Comparison of ENCODE assay signal across 15 cellular contexts in the genomic region with DNA sequence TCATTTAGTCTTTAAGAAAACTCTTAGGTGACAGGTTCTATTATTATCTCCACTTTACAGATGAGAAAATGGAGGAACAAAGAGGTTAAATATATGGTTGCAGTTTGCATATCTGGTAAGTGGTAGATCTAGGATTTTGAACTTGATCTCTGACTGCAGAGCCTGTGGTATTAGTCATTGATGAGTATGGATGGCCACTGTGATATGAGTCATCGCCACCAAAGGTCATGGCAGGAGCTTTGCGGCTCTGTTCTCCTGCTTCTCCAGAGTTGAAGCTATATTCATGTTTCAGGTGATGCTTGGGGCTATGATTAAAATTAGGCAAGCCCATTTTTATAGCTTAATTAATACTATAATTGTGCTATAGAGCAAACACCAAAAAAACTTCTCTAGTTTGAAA.
DNase-seq lines count a peak whose midpoint lies in the region; ATAC-seq and TF ChIP-seq lines count a peak whose summit lies in the region.
"Had no signal": no experiment of that assay in that cellular context is flagged by ENCODE, and none has a peak within 500 bp of the region (broad histone marks: within the 10 kb centered on the region; RNA-seq: fewer than 3 reads in every experiment).

No MANE protein-coding gene starts in this region.

- DNase-seq in EH (ENCODE audit: low read depth) (peak; percentile 53), HuH-7 (ENCODE audit: low spot score) (peak; percentile 11), astrocyte of the cerebellum (ENCODE audit: low read depth) (peak; percentile 32), mesendoderm (peak; percentile 51), uterus (no peak), NCI-H1417 treated with DMSO at 0.1 percent for 48 hours (lab: John Stamatoyannopoulos, UW) (no peak)
- DNase-seq: activated T-cell treated with anti-CD3 and anti-CD28 coated beads for 4 hours; CD8-positive, alpha-beta T cell; NCI-H2081 treated with DMSO at 0.1 percent for 48 hours; stimulated activated CD4-positive, alpha-beta T cell treated with anti-CD3 and anti-CD28 coated beads, Interleukin-4, amount 100 ng/mL, for 24 hours; testis had no signal

- in situ Hi-C loops in astrocyte of the cerebellum (cut with HindIII; ENCODE audit: low sequenced_read_pairs) = loop anchor here (5.0 kb wide), 1 partner anchor 46 kb away; no protein-coding TSS in a partner anchor

- H4K5ac ChIP-seq in mesendoderm (ENCODE audit: low read length) = no peak overlapping the region

- TF ChIP-seq CTCF in astrocyte of the cerebellum (IDR thresholded peaks at IDR 0.05; ENCODE audit: low read depth, low read length, missing control alignments) (no peak), uterus (IDR thresholded peaks at IDR 0.05) (no peak)

- no peak overlapping the region for H3K23ac ChIP-seq in mesendoderm (ENCODE audit: low read length)

- H2BK15ac ChIP-seq in mesendoderm (replicated peaks; ENCODE audit: low read depth) = no peak overlapping the region

- no peaks in the 10 kb centered on the region for H3K9me3 ChIP-seq in uterus
- H3K9me3 ChIP-seq: gastroesophageal sphincter, testis had no signal

- no CpG with 5 or more reads among the region's 2 CpGs for WGBS in mesendoderm (ENCODE audit: extremely low coverage, insufficient coverage, low lambda C conversion rate)

- no peak overlapping the region for H3K27ac ChIP-seq in mesendoderm (ENCODE audit: low read depth, low read length)
- H3K27ac ChIP-seq in uterus = no peak overlapping the region
- H3K27ac ChIP-seq: gastroesophageal sphincter, parathyroid adenoma, testis had no signal

- no peak overlapping the region for H3K9ac ChIP-seq in mesendoderm (ENCODE audit: low read length)
- H3K9ac ChIP-seq: parathyroid adenoma had no signal

- no peak overlapping the region for H2BK5ac ChIP-seq in mesendoderm (ENCODE audit: low read length)

- no peaks in the 10 kb centered on the region for H3K4me1 ChIP-seq in mesendoderm (ENCODE audit: control insufficient read depth, low read depth, low read length)
- no peaks in the 10 kb centered on the region for H3K4me1 ChIP-seq in uterus
- H3K4me1 ChIP-seq: gastroesophageal sphincter, parathyroid adenoma, testis had no signal

- H3K36me3 ChIP-seq in mesendoderm (ENCODE audit: control insufficient read depth, insufficient read depth, low read length) (no peaks in the 10 kb centered on the region), uterus (no peaks in the 10 kb centered on the region)
- H3K36me3 ChIP-seq: gastroesophageal sphincter had no signal

- ATAC-seq in GM18909 (IDR thresholded peaks at IDR 0.05; ENCODE audit: poor library complexity, unreplicated experiment) (no peak), HG02885 (IDR thresholded peaks at IDR 0.05; ENCODE audit: poor library complexity, unreplicated experiment) (no peak)
- ATAC-seq: CD8-positive, alpha-beta T cell; gastroesophageal sphincter had no signal

- no peak overlapping the region for H3K56ac ChIP-seq in mesendoderm (ENCODE audit: low read length)

- no peak overlapping the region for H3K4ac ChIP-seq in mesendoderm (ENCODE audit: low read depth, low read length)

- TF ChIP-seq POLR2A in uterus (IDR thresholded peaks at IDR 0.05) = no peak

- intact Hi-C loops in uterus (cut with DNase I; ENCODE audit: low total_unique reads) = no loop called here

- no peaks in the 10 kb centered on the region for H3K79me1 ChIP-seq in mesendoderm (ENCODE audit: low read length)

- H3K4me3 ChIP-seq in astrocyte of the cerebellum (ENCODE audit: low read depth, low read length) (no peak overlapping the region), mesendoderm (ENCODE audit: low read length) (no peak overlapping the region), uterus (no peak overlapping the region)
- H3K4me3 ChIP-seq: gastroesophageal sphincter, testis had no signal

- no peaks in the 10 kb centered on the region for H3K79me2 ChIP-seq in mesendoderm (ENCODE audit: control insufficient read depth, insufficient read depth, low read length)
- H3K79me2 ChIP-seq: parathyroid adenoma had no signal

- H3K4me2 ChIP-seq in mesendoderm (ENCODE audit: low read length) = no peak overlapping the region

- H3K18ac ChIP-seq in mesendoderm (ENCODE audit: low read length) = no peak overlapping the region

- H3K27me3 ChIP-seq in mesendoderm (ENCODE audit: insufficient read depth, low read length, poor library complexity) = no peaks in the 10 kb centered on the region
- H3K27me3 ChIP-seq in uterus = no peaks in the 10 kb centered on the region
- H3K27me3 ChIP-seq: gastroesophageal sphincter, testis had no signal

- no peak overlapping the region for H2BK120ac ChIP-seq in mesendoderm (ENCODE audit: low read depth, low read length)

- no peak overlapping the region for H2AK5ac ChIP-seq in mesendoderm (ENCODE audit: low read length)

- H4K8ac ChIP-seq in mesendoderm (ENCODE audit: low read depth, low read length) = no peak overlapping the region

Comparison
In these comparisons a context has a peak if more than half of its experiments do, and no peak if none do; other contexts are left out.
1. DNase-seq: peak in EH (single experiment), HuH-7 (single experiment), astrocyte of the cerebellum (single experiment) and mesendoderm (single experiment); none in uterus (0 of 2) and NCI-H1417 treated with DMSO at 0.1 percent for 48 hours (single experiment).